ENCODE assay signal across 9 cellular contexts in genomic region chr5:145946112-145946861, GRCh38. TPM values are rescaled to one million over a fixed set of nuclear protein-coding genes. Genes with fewer than 3 reads are reported as not detected.
DNase-seq lines count a peak whose midpoint lies in the region; ATAC-seq and TF ChIP-seq lines count a peak whose summit lies in the region.
"Had no signal": no experiment of that assay in that cellular context is flagged by ENCODE, and none has a peak within 500 bp of the region (broad histone marks: within the 10 kb centered on the region; RNA-seq: fewer than 3 reads in every experiment).

No MANE protein-coding gene starts in this region.

- H3K9ac ChIP-seq in skeletal muscle tissue (ENCODE audit: low read depth in 1 of 3, low read length in 3 of 3), result peak overlapping the region in 2 of 3 donors; percentile 4 to 40

- H3K4me1 ChIP-seq in skeletal muscle tissue (ENCODE audit: control insufficient read depth in 3 of 3, insufficient read depth in 3 of 3, low read length in 3 of 3), result peaks cover 11 to 54% (median 15%) of the 10 kb centered on the region in 3 donors

- no peaks in the 10 kb centered on the region for H3K27me3 ChIP-seq in skeletal muscle tissue (ENCODE audit: control insufficient read depth in 3 of 3, insufficient read depth in 3 of 3, low read length in 3 of 3)

- H3K4me1 Mint-ChIP-seq in glutamatergic neuron (ENCODE audit: low read depth, unreplicated experiment), result peaks cover 2% of the 10 kb centered on the region
- peaks cover 12% of the 10 kb centered on the region for H3K4me1 Mint-ChIP-seq in endothelial cell (ENCODE audit: unreplicated experiment)
- H3K4me1 Mint-ChIP-seq: naive B cell had no signal

- no peaks in the 10 kb centered on the region for H3K36me3 Mint-ChIP-seq in glutamatergic neuron (ENCODE audit: unreplicated experiment)
- no peaks in the 10 kb centered on the region for H3K36me3 Mint-ChIP-seq in endothelial cell (ENCODE audit: low read depth, unreplicated experiment)
- H3K36me3 Mint-ChIP-seq: naive B cell had no signal

- H3K27ac ChIP-seq in coronary artery (peak overlapping the region; percentile 6 to 30), skeletal muscle tissue (ENCODE audit: low read depth, low read length) (peak overlapping the region; percentile 76)

- no peak overlapping the region for H3K4me3 ChIP-seq in coronary artery
- no peak overlapping the region for H3K4me3 ChIP-seq in skeletal muscle tissue (ENCODE audit: low read length in 3 of 3)

- ATAC-seq in GM18858 (IDR thresholded peaks at IDR 0.05; ENCODE audit: unreplicated experiment) (peak; percentile 95), HG02571 (IDR thresholded peaks at IDR 0.05; ENCODE audit: unreplicated experiment) (peak; percentile 89)

- no peaks in the 10 kb centered on the region for H3K27me3 Mint-ChIP-seq in glutamatergic neuron (ENCODE audit: unreplicated experiment)
- peaks cover 4% of the 10 kb centered on the region for H3K27me3 Mint-ChIP-seq in endothelial cell (ENCODE audit: unreplicated experiment)

- no peaks in the 10 kb centered on the region for H3K9me3 Mint-ChIP-seq in glutamatergic neuron (ENCODE audit: unreplicated experiment)
- no peaks in the 10 kb centered on the region for H3K9me3 Mint-ChIP-seq in endothelial cell (ENCODE audit: unreplicated experiment)

- H3K4me3 Mint-ChIP-seq in glutamatergic neuron (ENCODE audit: unreplicated experiment) (no peak overlapping the region), endothelial cell (ENCODE audit: unreplicated experiment) (no peak overlapping the region)
- H3K4me3 Mint-ChIP-seq: naive B cell had no signal

- H3K36me3 ChIP-seq in skeletal muscle tissue (ENCODE audit: control insufficient read depth in 3 of 3, insufficient read depth in 3 of 3, low read length in 3 of 3), result no peaks in the 10 kb centered on the region

- H3K9me3 ChIP-seq in skeletal muscle tissue (ENCODE audit: control insufficient read depth in 3 of 3, low read length in 3 of 3), result no peaks in the 10 kb centered on the region

- no peak overlapping the region for H3K27ac Mint-ChIP-seq in glutamatergic neuron (ENCODE audit: unreplicated experiment)
- no peak overlapping the region for H3K27ac Mint-ChIP-seq in endothelial cell (ENCODE audit: unreplicated experiment)
- H3K27ac Mint-ChIP-seq: naive B cell had no signal

- DNase-seq in NCI-H460 (ENCODE audit: extremely low read depth, low read depth) (peak; percentile 87), coronary artery (ENCODE audit: low spot score) (no peak), glutamatergic neuron (no peak), endothelial cell (ENCODE audit: low spot score) (no peak), NCI-H1092 (lab: John Stamatoyannopoulos, UW) (no peak)
- DNase-seq: naive B cell had no signal

- TF ChIP-seq CTCF in coronary artery (IDR thresholded peaks at IDR 0.05), result no peak
- no peak for TF ChIP-seq CTCF in glutamatergic neuron (IDR thresholded peaks at IDR 0.05; ENCODE audit: partially characterized antibody, unreplicated experiment)
- TF ChIP-seq CTCF in endothelial cell (IDR thresholded peaks at IDR 0.05; ENCODE audit: unreplicated experiment), result no peak

RNA-seq across cellular contexts. Expression of gene SH3RF2, which starts 9.9 kb away (rescaled TPM):
- total RNA-seq in NCI-H460 (2014; rRNA removed; shearing (Covaris generic)), result 8.4 and 10.6 TPM in 2 replicates
- 17.8 and 19.7 TPM in 2 replicates for polyA plus RNA-seq in NCI-H460 (2014; cell fraction: nucleus; rRNA removed)
- total RNA-seq in skeletal muscle tissue, result 3.7 TPM
- total RNA-seq in glutamatergic neuron (ENCODE audit: unreplicated experiment), result not detected
- 0.23 TPM for total RNA-seq in endothelial cell (ENCODE audit: unreplicated experiment)
